In the genomic region with DNA sequence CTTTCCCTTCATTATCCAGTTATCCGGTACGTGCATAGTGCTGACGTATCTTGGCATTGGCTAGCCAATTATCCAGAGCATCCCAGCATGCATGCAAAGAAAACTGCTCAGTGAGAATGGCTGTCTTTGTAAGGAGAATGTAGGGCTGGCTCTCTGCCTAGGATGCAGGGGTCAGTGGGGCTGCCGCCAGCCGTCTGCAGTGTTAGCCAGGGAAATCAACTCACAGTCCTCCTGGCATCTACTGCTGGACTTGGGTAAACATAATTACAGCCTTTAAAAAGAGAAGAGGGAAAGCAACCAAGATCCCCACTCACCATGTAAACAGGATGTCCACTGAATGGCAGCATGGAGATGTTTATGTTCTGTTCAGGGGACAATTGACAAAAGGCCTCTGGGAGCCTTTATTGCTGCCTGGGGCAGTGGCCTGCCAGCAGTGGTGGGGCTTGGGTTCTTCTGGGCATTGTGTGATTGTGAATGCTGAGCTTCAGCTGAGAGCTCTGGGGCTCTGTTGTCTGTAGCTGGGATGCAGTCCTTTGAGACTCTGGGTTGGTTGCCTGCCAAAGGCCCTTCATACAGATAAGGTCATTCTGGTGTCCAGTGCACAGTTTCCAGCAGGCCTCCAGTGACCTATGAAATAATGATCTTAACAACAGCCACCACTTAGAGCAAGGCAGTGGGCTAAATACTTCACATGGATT, we compare ENCODE assay signal across 10 cellular contexts.
DNase-seq lines count a peak whose midpoint lies in the region; ATAC-seq and TF ChIP-seq lines count a peak whose summit lies in the region.
"Had no signal": no experiment of that assay in that cellular context is flagged by ENCODE, and none has a peak within 500 bp of the region (broad histone marks: within the 10 kb centered on the region; RNA-seq: fewer than 3 reads in every experiment).

No MANE protein-coding gene starts in this region.

- H3K27me3 Mint-ChIP-seq in naive thymus-derived CD4-positive, alpha-beta T cell = peaks cover 13 to 31% (median 28%) of the 10 kb centered on the region in 5 donors

- no peaks in the 10 kb centered on the region for H3K27me3 ChIP-seq in colonic mucosa
- peaks cover 17 to 20% of the 10 kb centered on the region in 2 experiments for H3K27me3 ChIP-seq in mesenchymal stem cell (ENCODE audit: control insufficient read depth in 1 of 2, insufficient read depth in 1 of 2, low read length in 2 of 2)
- H3K27me3 ChIP-seq in naive thymus-derived CD4-positive, alpha-beta T cell (ENCODE audit: control insufficient read depth in 2 of 2, insufficient read depth in 2 of 2, low read length in 2 of 2) = no peaks in the 10 kb centered on the region

- H3K27ac Mint-ChIP-seq in naive thymus-derived CD4-positive, alpha-beta T cell = no peak overlapping the region
- H3K27ac Mint-ChIP-seq: mesothelial cell of epicardium had no signal

- H3K36me3 Mint-ChIP-seq in naive thymus-derived CD4-positive, alpha-beta T cell = no peaks in the 10 kb centered on the region
- H3K36me3 Mint-ChIP-seq: mesothelial cell of epicardium had no signal

- no peak overlapping the region for H2AFZ ChIP-seq in mesenchymal stem cell (ENCODE audit: low read depth, low read length)

- H2BK15ac ChIP-seq in mesenchymal stem cell (ENCODE audit: low read depth, poor library complexity, severe bottlenecking) = no peak overlapping the region

- H3K4me1 ChIP-seq in colonic mucosa = no peaks in the 10 kb centered on the region
- no peaks in the 10 kb centered on the region for H3K4me1 ChIP-seq in mesenchymal stem cell (ENCODE audit: control insufficient read depth, insufficient read depth, low read depth, low read length)
- no peaks in the 10 kb centered on the region for H3K4me1 ChIP-seq in naive thymus-derived CD4-positive, alpha-beta T cell (ENCODE audit: control insufficient read depth in 2 of 2, insufficient read depth in 2 of 2, low read length in 2 of 2)

- no peak overlapping the region for H3K18ac ChIP-seq in mesenchymal stem cell (ENCODE audit: low read depth in 1 of 2, low read length in 2 of 2)

- POLR2A ChIA-PET in naive thymus-derived CD4-positive, alpha-beta T cell (lab: Charles Lee) = no interaction called here

- H3K79me1 ChIP-seq in mesenchymal stem cell (replicated peaks; ENCODE audit: low read length, poor library complexity, severe bottlenecking) = no peaks in the 10 kb centered on the region

- no peak overlapping the region for H3K4ac ChIP-seq in mesenchymal stem cell (ENCODE audit: low read depth in 1 of 2, low read length in 2 of 2)

- peak overlapping the region in 1 of 2 experiments; percentile 42 for H3K23ac ChIP-seq in mesenchymal stem cell (ENCODE audit: low read length in 2 of 2)

- no peak overlapping the region for H2BK12ac ChIP-seq in mesenchymal stem cell (ENCODE audit: low read length in 2 of 2)

- peaks cover 0 to 3% (median 0%) of the 10 kb centered on the region in 11 donors for H3K9me3 Mint-ChIP-seq in naive thymus-derived CD4-positive, alpha-beta T cell
- H3K9me3 Mint-ChIP-seq: mesothelial cell of epicardium had no signal

- no peak overlapping the region for H4K91ac ChIP-seq in mesenchymal stem cell (ENCODE audit: low read length)

- ATAC-seq in naive thymus-derived CD4-positive, alpha-beta T cell = no peak
- ATAC-seq in HG02678 (IDR thresholded peaks at IDR 0.05; ENCODE audit: unreplicated experiment) (no peak), GM18909 (IDR thresholded peaks at IDR 0.05; ENCODE audit: poor library complexity, unreplicated experiment) (no peak)

- H3K4me2 ChIP-seq in mesenchymal stem cell (ENCODE audit: low read length, poor library complexity, severe bottlenecking) = no peak overlapping the region

- no peak overlapping the region for H3K4me3 Mint-ChIP-seq in naive thymus-derived CD4-positive, alpha-beta T cell
- H3K4me3 Mint-ChIP-seq: mesothelial cell of epicardium had no signal

- H4K8ac ChIP-seq in mesenchymal stem cell (ENCODE audit: low read length) = no peak overlapping the region

- 86% methylated on average over 3 of the region's 5 CpGs for WGBS in mesenchymal stem cell

- no peak overlapping the region for H3K4me3 ChIP-seq in colonic mucosa
- H3K4me3 ChIP-seq in mesenchymal stem cell (ENCODE audit: insufficient read depth in 1 of 2, low read depth in 1 of 2, low read length in 2 of 2) = no peak overlapping the region
- H3K4me3 ChIP-seq in naive thymus-derived CD4-positive, alpha-beta T cell (ENCODE audit: low read length) = no peak overlapping the region

- H3K27ac ChIP-seq in 22Rv1 (peak overlapping the region; percentile 46), colonic mucosa (no peak overlapping the region), mesenchymal stem cell (ENCODE audit: low read length, poor library complexity, severe bottlenecking) (no peak overlapping the region)
- H3K27ac ChIP-seq in naive thymus-derived CD4-positive, alpha-beta T cell (ENCODE audit: low read depth, low read length) = no peak overlapping the region

- H3K4me1 Mint-ChIP-seq in naive thymus-derived CD4-positive, alpha-beta T cell = peaks cover 0 to 5% (median 0%) of the 10 kb centered on the region in 7 donors

- TF ChIP-seq CTCF in 22Rv1 (IDR thresholded peaks at IDR 0.05) = no peak
- no peak for TF ChIP-seq CTCF in colonic mucosa (IDR thresholded peaks at IDR 0.05)

- CTCF ChIA-PET in naive thymus-derived CD4-positive, alpha-beta T cell (lab: Charles Lee) = no interaction called here

- no peak overlapping the region for H2AK5ac ChIP-seq in mesenchymal stem cell (ENCODE audit: low read length, severe bottlenecking)

- DNase-seq in NCI-H2081 (lab: John Stamatoyannopoulos, UW) (peak; percentile 82 to 94), colonic mucosa (peak; percentile 23), mesenchymal stem cell (peak; percentile 11), GM03348 (ENCODE audit: low spot score) (no peak)
- DNase-seq in naive thymus-derived CD4-positive, alpha-beta T cell = no peak
- DNase-seq: effector CD8-positive, alpha-beta T cell had no signal

- intact Hi-C loops in colonic mucosa (cut with DNase I) = no loop called here
- intact Hi-C loops in naive thymus-derived CD4-positive, alpha-beta T cell (cut with micrococcal nuclease) = no loop called here

- no peak overlapping the region for H2BK5ac ChIP-seq in mesenchymal stem cell (ENCODE audit: low read depth, low read length, poor library complexity, severe bottlenecking)

- no peak overlapping the region for H3K14ac ChIP-seq in mesenchymal stem cell (ENCODE audit: low read length in 2 of 2)

- H3K9ac ChIP-seq in colonic mucosa (ENCODE audit: low read depth in 2 of 2, low read length in 2 of 2) (no peak overlapping the region), mesenchymal stem cell (ENCODE audit: low read length) (no peak overlapping the region)

- H3K36me3 ChIP-seq in colonic mucosa = no peaks in the 10 kb centered on the region
- no peaks in the 10 kb centered on the region for H3K36me3 ChIP-seq in mesenchymal stem cell (ENCODE audit: control insufficient read depth in 1 of 2, insufficient read depth in 2 of 2, low read depth in 1 of 2, low read length in 2 of 2)
- no peaks in the 10 kb centered on the region for H3K36me3 ChIP-seq in naive thymus-derived CD4-positive, alpha-beta T cell (ENCODE audit: control insufficient read depth in 2 of 3, insufficient read depth in 3 of 3, low read length in 3 of 3)

- no peaks in the 10 kb centered on the region for H3K9me3 ChIP-seq in colonic mucosa
- H3K9me3 ChIP-seq in mesenchymal stem cell (ENCODE audit: control insufficient read depth, low read length) = no peaks in the 10 kb centered on the region
- H3K9me3 ChIP-seq in naive thymus-derived CD4-positive, alpha-beta T cell (ENCODE audit: control insufficient read depth in 2 of 3, low read length in 3 of 3) = no peaks in the 10 kb centered on the region

- H2BK120ac ChIP-seq in mesenchymal stem cell (ENCODE audit: low read depth, low read length) = no peak overlapping the region

Comparison
In these comparisons a context has a peak if more than half of its experiments do, and no peak if none do; other contexts are left out.
1. DNase-seq: peak in NCI-H2081 (2 of 2), colonic mucosa (single experiment) and mesenchymal stem cell (single experiment); none in naive thymus-derived CD4-positive, alpha-beta T cell (0 of 9) and GM03348 (single experiment).